In genomic region chr3:57597973-57598351, GRCh38 we compare ENCODE assay signal across 8 cellular contexts. TPM values are rescaled to one million over a fixed set of nuclear protein-coding genes. Genes with fewer than 3 reads are reported as not detected.
DNase-seq lines count a peak whose midpoint lies in the region; ATAC-seq and TF ChIP-seq lines count a peak whose summit lies in the region.

No MANE protein-coding gene starts in this region.

- TF ChIP-seq CTCF in OCI-LY7 (conservative IDR thresholded peaks at IDR 0.05; ENCODE audit: low read length), result no peak
- no peak for TF ChIP-seq CTCF in choroid plexus epithelial cell (conservative IDR thresholded peaks at IDR 0.05; ENCODE audit: low read depth, low read length)
- no peak for TF ChIP-seq CTCF in natural killer cell (IDR thresholded peaks at IDR 0.05)

- peaks cover 4% of the 10 kb centered on the region; the same call in 1 of the 2 replicates for H3K4me1 ChIP-seq in ES-I3 (ENCODE audit: insufficient read depth, low read length)
- H3K4me1 ChIP-seq in OCI-LY7 (ENCODE audit: insufficient read depth, low read length, poor library complexity, severe bottlenecking), result peaks cover 27% of the 10 kb centered on the region

- peak overlapping the region; percentile 95 for H3K4me3 Mint-ChIP-seq in natural killer cell

- intact Hi-C loops in OCI-LY7 (cut with micrococcal nuclease; ENCODE audit: unreplicated experiment) (loop anchor here (1.0 to 2.0 kb wide), 4 partner anchors 41 to 369 kb away; partner anchors contain the start of gene SLMAP), natural killer cell (cut with micrococcal nuclease) (loop anchor here (1.0 to 2.0 kb wide), 5 partner anchors 42 to 369 kb away; partner anchors contain the start of genes PDE12 and SLMAP)

- H3K79me2 ChIP-seq in OCI-LY7 (ENCODE audit: insufficient read depth, low read depth, low read length), result peaks cover 58% of the 10 kb centered on the region

- peak overlapping the region; percentile 90 for H2AFZ ChIP-seq in OCI-LY7 (ENCODE audit: low read length)

- H3K36me3 ChIP-seq in ES-I3 (ENCODE audit: insufficient read depth, low read length), result no peaks in the 10 kb centered on the region
- H3K36me3 ChIP-seq in OCI-LY7 (ENCODE audit: insufficient read depth, low read length), result peaks cover 29% of the 10 kb centered on the region; the same call in 1 of the 2 replicates

- H3K9ac ChIP-seq in ES-I3 (ENCODE audit: low read depth, low read length), result peak overlapping the region; percentile 97

- peak overlapping the region; percentile 89 for H3K4me2 ChIP-seq in OCI-LY7 (ENCODE audit: low read length)

- H4K20me1 ChIP-seq in OCI-LY7 (ENCODE audit: insufficient read depth, low read length), result peaks cover 26% of the 10 kb centered on the region

- DNase-seq in OCI-LY7 (ENCODE audit: low spot score), result no peak
- DNase-seq in choroid plexus epithelial cell (ENCODE audit: low read depth), result no peak
- DNase-seq in natural killer cell, result no peak
- no peak for DNase-seq in NCI-H1694 treated with DMSO at 0.1 percent for 48 hours (lab: John Stamatoyannopoulos, UW)
- no peak for DNase-seq in COLO668 (lab: John Stamatoyannopoulos, UW; ENCODE audit: unreplicated experiment)

- TSS peak; percentile 94 for BruUV-seq in OCI-LY7 (replicated peaks; lab: Mats Ljungman, UMichigan)

- peak overlapping the region; percentile 74 for H3K27ac ChIP-seq in OCI-LY7 (ENCODE audit: low read depth, low read length, poor library complexity, severe bottlenecking)

- POLR2A ChIA-PET in OCI-LY7 (lab: Charles Lee), result interaction anchor here (0.7 to 2.1 kb wide), 3 partner anchors 33 to 214 kb away, joined by 3 to 7 read pairs (median 4); partner anchors contain the start of gene PDE12

- H3K9me3 Mint-ChIP-seq in natural killer cell, result no peaks in the 10 kb centered on the region

- CTCF ChIA-PET in OCI-LY7 (lab: Charles Lee; ENCODE audit: unreplicated experiment), result no interaction called here

- no peaks in the 10 kb centered on the region for H3K27me3 Mint-ChIP-seq in natural killer cell (ENCODE audit: low read depth in 2 of 2)

- no peaks in the 10 kb centered on the region for H3K9me2 ChIP-seq in OCI-LY7 (ENCODE audit: insufficient read depth, low read length)

- H3K4me3 ChIP-seq in OCI-LY7 (ENCODE audit: low read depth, low read length, poor library complexity, severe bottlenecking), result peak overlapping the region; percentile 84
- H3K4me3 ChIP-seq in choroid plexus epithelial cell (ENCODE audit: low read depth, low read length), result peak overlapping the region; percentile 68

- H3K4me1 Mint-ChIP-seq in natural killer cell, result peaks cover 47 to 54% of the 10 kb centered on the region in 2 donors

- peak overlapping the region; percentile 99 for H3K27ac Mint-ChIP-seq in natural killer cell

- H3K9me3 ChIP-seq in ES-I3 (ENCODE audit: control insufficient read depth, insufficient read depth, low read length) (no peaks in the 10 kb centered on the region), OCI-LY7 (ENCODE audit: low read length) (no peaks in the 10 kb centered on the region)

- no peaks in the 10 kb centered on the region for H3K36me3 Mint-ChIP-seq in natural killer cell

- ATAC-seq in natural killer cell (peak in 2 of 3 donors; percentile 3 to 22), GM19324 (IDR thresholded peaks at IDR 0.05; ENCODE audit: low FRiP score, unreplicated experiment) (no peak), GM19463 (IDR thresholded peaks at IDR 0.05; ENCODE audit: unreplicated experiment) (no peak)

RNA-seq across cellular contexts. Expression of gene ARF4, which starts 0.8 kb away (rescaled TPM):
- 26.6 and 34.9 TPM in 2 replicates for total RNA-seq in OCI-LY7 (2014; rRNA removed; shearing (Covaris generic))
- total RNA-seq in OCI-LY7 (2022), result 51.9 and 58.0 TPM in 2 replicates
- total RNA-seq in natural killer cell, result 100 to 1,000 TPM in 1 of 3 donors, 10 to 100 TPM in 2; 88.0 to 132 (median 89.6) TPM

RNA-seq across cellular contexts. Expression of gene PDE12, which starts 41.9 kb away (rescaled TPM):
- 15.2 and 19.3 TPM in 2 replicates for total RNA-seq in OCI-LY7 (2014; rRNA removed; shearing (Covaris generic))
- total RNA-seq in OCI-LY7 (2022) (25.6 and 29.7 TPM in 2 replicates), natural killer cell (10 to 100 TPM; 34.4 to 36.6 (median 35.5) TPM)

RNA-seq across cellular contexts. Expression of gene DNAH12, which starts 53.8 kb away (rescaled TPM):
- total RNA-seq in OCI-LY7 (2014; rRNA removed; shearing (Covaris generic)), result not detected in 2 replicates
- total RNA-seq in OCI-LY7 (2022) (0.21 TPM in 1 of 2 replicates, not detected in the other), natural killer cell (under 1 TPM; 0.11 to 0.30 (median 0.21) TPM)

Comparison
In these comparisons a context has a peak if more than half of its experiments do, and no peak if none do; other contexts are left out.
1. ATAC-seq: peak in natural killer cell (2 of 3); none in GM19324 (single experiment) and GM19463 (single experiment).